ENCODE assay signal across 8 cellular contexts in the genomic region with DNA sequence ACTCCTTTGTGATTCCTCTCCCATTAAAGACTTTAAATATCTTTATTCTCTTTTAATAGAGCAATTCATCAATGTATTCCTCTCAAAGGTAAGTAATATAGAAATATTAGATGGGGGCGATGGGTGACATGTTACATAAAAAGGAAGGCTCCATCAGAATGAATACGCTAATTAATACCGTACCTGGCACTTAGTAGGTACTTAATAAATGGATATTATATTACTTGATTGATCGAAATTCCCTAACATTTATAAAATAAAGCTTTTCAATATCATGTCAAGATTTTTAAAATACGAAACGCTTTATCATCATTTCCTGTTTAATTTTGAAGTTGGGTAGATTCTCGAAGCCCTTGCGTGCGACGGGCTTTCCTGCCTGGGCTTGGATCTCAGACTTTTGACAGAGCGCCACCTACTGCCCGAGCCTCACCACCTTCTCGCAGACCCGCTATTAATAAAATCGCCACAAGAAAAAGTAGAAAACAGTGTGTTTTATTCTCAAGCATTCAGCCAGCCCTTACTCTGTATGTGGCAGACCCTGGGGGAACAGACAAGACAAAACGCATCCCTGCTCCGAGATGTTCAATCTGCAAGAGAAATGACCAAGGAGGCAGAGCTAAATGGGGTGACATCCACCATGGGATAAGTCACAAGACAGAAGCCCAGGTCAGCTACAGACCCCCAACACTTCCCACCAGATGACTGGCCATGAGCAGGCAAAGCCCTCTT.
DNase-seq lines count a peak whose midpoint lies in the region; ATAC-seq and TF ChIP-seq lines count a peak whose summit lies in the region.

No MANE protein-coding gene starts in this region.

- no peaks in the 10 kb centered on the region for H3K9me3 ChIP-seq in Karpas-422 (ENCODE audit: low read length)
- no peaks in the 10 kb centered on the region for H3K9me3 ChIP-seq in right atrium auricular region
- no peaks in the 10 kb centered on the region for H3K9me3 ChIP-seq in sigmoid colon

- H3K27ac ChIP-seq in Karpas-422 (ENCODE audit: low read length) (no peak overlapping the region), right atrium auricular region (peak overlapping the region; percentile 37 to 55), sigmoid colon (no peak overlapping the region)

- peak; percentile 37 for ATAC-seq in activated naive CD8-positive, alpha-beta T cell treated with anti-CD3 and anti-CD28 coated beads, Interleukin-2, amount 50 U/mL, for 24 hours
- no peak for ATAC-seq in HG02870 (IDR thresholded peaks at IDR 0.05; ENCODE audit: unreplicated experiment)
- ATAC-seq in HG03521 (IDR thresholded peaks at IDR 0.05; ENCODE audit: unreplicated experiment) = no peak

- H3K36me3 ChIP-seq in Karpas-422 (ENCODE audit: insufficient read depth, low read length) (no peaks in the 10 kb centered on the region), right atrium auricular region (no peaks in the 10 kb centered on the region), sigmoid colon (no peaks in the 10 kb centered on the region)

- 16 to 19% methylated on average over 17 of the region's 17 CpGs for WGBS in sigmoid colon, 2 donors

- H2AFZ ChIP-seq in Karpas-422 (ENCODE audit: low read length) = no peak overlapping the region

- H3K4me1 ChIP-seq in Karpas-422 (ENCODE audit: low read length) (peaks cover 40% of the 10 kb centered on the region), right atrium auricular region (no peaks in the 10 kb centered on the region), sigmoid colon (peaks cover 0 to 14% (median 0%) of the 10 kb centered on the region in 4 donors)

- no peaks in the 10 kb centered on the region for H4K20me1 ChIP-seq in Karpas-422 (ENCODE audit: insufficient read depth, low read depth, low read length)

- no peak overlapping the region for H3K4me3 Mint-ChIP-seq in activated naive CD8-positive, alpha-beta T cell treated with anti-CD3 and anti-CD28 coated beads, Interleukin-2, amount 50 U/mL, for 24 hours

- no peaks in the 10 kb centered on the region for H3K9me2 ChIP-seq in Karpas-422 (replicated peaks; ENCODE audit: insufficient read depth, low read length)

- TF ChIP-seq POLR2A in sigmoid colon (IDR thresholded peaks at IDR 0.05) = no peak

- peaks cover 48% of the 10 kb centered on the region for H3K4me1 Mint-ChIP-seq in activated naive CD8-positive, alpha-beta T cell treated with anti-CD3 and anti-CD28 coated beads, Interleukin-2, amount 50 U/mL, for 24 hours

- H3K36me3 Mint-ChIP-seq in activated naive CD8-positive, alpha-beta T cell treated with anti-CD3 and anti-CD28 coated beads, Interleukin-2, amount 50 U/mL, for 24 hours (ENCODE audit: low read depth) = no peaks in the 10 kb centered on the region

- intact Hi-C loops in sigmoid colon (cut with DNase I) = loop anchor here (2.0 to 5.0 kb wide), 3 partner anchors 317 to 758 kb away; no protein-coding TSS in a partner anchor

- no peaks in the 10 kb centered on the region for H3K27me3 ChIP-seq in Karpas-422 (ENCODE audit: low read length)
- no peaks in the 10 kb centered on the region for H3K27me3 ChIP-seq in right atrium auricular region
- H3K27me3 ChIP-seq in sigmoid colon = no peaks in the 10 kb centered on the region

- H3K27me3 Mint-ChIP-seq in activated naive CD8-positive, alpha-beta T cell treated with anti-CD3 and anti-CD28 coated beads, Interleukin-2, amount 50 U/mL, for 24 hours = peaks cover 3% of the 10 kb centered on the region

- H3K9ac ChIP-seq in Karpas-422 (ENCODE audit: low read length) = no peak overlapping the region

- DNase-seq in EH (ENCODE audit: low read depth) (peak; percentile 80), Karpas-422 (peak; percentile 91), T follicular helper cell (ENCODE audit: low read depth) (peak; percentile 43), right atrium auricular region (ENCODE audit: low spot score) (peak; percentile 82), sigmoid colon (peak; percentile 79)
- DNase-seq in activated naive CD8-positive, alpha-beta T cell treated with anti-CD3 and anti-CD28 coated beads, Interleukin-2, amount 50 U/mL, for 24 hours = peak; percentile 86

- TF ChIP-seq CTCF in right atrium auricular region (IDR thresholded peaks at IDR 0.05) (peak; percentile 72 to 87), sigmoid colon (IDR thresholded peaks at IDR 0.05) (peak; percentile 29 to 74 (median 60))

- H3K4me2 ChIP-seq in Karpas-422 (ENCODE audit: low read depth, low read length, poor library complexity, severe bottlenecking) = peak overlapping the region; percentile 1

- no peak overlapping the region for H3K4me3 ChIP-seq in Karpas-422 (ENCODE audit: low read length)
- H3K4me3 ChIP-seq in right atrium auricular region = peak overlapping the region; percentile 11 to 39
- no peak overlapping the region for H3K4me3 ChIP-seq in sigmoid colon

- H3K27ac Mint-ChIP-seq in activated naive CD8-positive, alpha-beta T cell treated with anti-CD3 and anti-CD28 coated beads, Interleukin-2, amount 50 U/mL, for 24 hours = peak overlapping the region; percentile 64

- H3K9me3 Mint-ChIP-seq in activated naive CD8-positive, alpha-beta T cell treated with anti-CD3 and anti-CD28 coated beads, Interleukin-2, amount 50 U/mL, for 24 hours = no peaks in the 10 kb centered on the region

- TF ChIP-seq EP300 in sigmoid colon (IDR thresholded peaks at IDR 0.05) = no peak

- H3K79me2 ChIP-seq in Karpas-422 (ENCODE audit: low read length) = no peaks in the 10 kb centered on the region

Comparison
In these comparisons a context has a peak if more than half of its experiments do, and no peak if none do; other contexts are left out.
1. H3K27ac ChIP-seq: peak in right atrium auricular region (2 of 2); none in Karpas-422 (single experiment) and sigmoid colon (0 of 4).
2. H3K4me3 ChIP-seq: peak in right atrium auricular region (2 of 2); none in Karpas-422 (single experiment) and sigmoid colon (0 of 4).
3. Peak in every context shown above with its lines, with median percentiles within 50 percentile points of each other: DNase-seq.